In the genomic region with DNA sequence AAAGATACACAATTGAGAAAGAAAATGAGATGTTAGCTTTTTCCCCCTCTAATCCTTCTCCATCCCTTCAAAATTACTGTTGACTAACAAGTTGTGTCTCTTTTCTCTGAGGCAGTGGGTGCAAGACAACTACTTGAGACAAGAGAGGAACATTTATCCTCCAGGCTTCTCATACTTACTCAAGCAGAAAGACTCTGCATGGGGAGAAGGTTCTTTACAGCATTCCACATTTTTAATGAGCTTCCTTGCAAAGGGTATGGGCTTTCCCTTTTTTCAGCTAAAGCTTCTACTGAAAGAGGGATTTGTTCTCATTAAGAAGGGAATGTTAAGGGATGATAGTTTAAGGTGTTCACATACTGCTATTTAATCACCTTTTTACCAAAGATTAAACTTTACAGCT, we compare ENCODE assay signal across 20 cellular contexts. TPM values are rescaled to one million over a fixed set of nuclear protein-coding genes. Genes with fewer than 3 reads are reported as not detected.
"Had no signal": no experiment of that assay in that cellular context is flagged by ENCODE, and none has a peak within 500 bp of the region (broad histone marks: within the 10 kb centered on the region; RNA-seq: fewer than 3 reads in every experiment).

No MANE protein-coding gene starts in this region.

- H3K4me1 ChIP-seq: esophagus squamous epithelium, spleen, transverse colon had no signal

- H3K27me3 ChIP-seq: esophagus squamous epithelium, spleen, transverse colon had no signal

- ATAC-seq: left colon; sciatic nerve; stimulated activated memory B cell treated with anti-CD40 and anti-IgM and Interleukin-4, amounts not matched to agents 10 μg/mL and 1 μg/mL and 100 μg/mL, for 72 hours had no signal

- H3K36me3 ChIP-seq: esophagus squamous epithelium, spleen, transverse colon had no signal

- H3K27ac Mint-ChIP-seq: activated CD4-positive, alpha-beta memory T cell treated with anti-CD3 and anti-CD28 coated beads for 36 hours; activated naive CD8-positive, alpha-beta T cell treated with anti-CD3 and anti-CD28 coated beads for 36 hours; immature natural killer cell; naive B cell; progenitor cell of endocrine pancreas; stimulated activated memory B cell treated with anti-CD40 and anti-IgM and Interleukin-4, amounts not matched to agents 10 μg/mL and 1 μg/mL and 100 μg/mL, for 72 hours; T-helper 2 cell treated with Interferon-gamma antibody and Interleukin-4, amounts not matched to agents 5 μg/mL and 100 μg/mL, for 36 hours had no signal

- H3K27ac ChIP-seq: esophagus squamous epithelium, spleen, transverse colon had no signal

- H3K4me3 Mint-ChIP-seq: activated CD4-positive, alpha-beta memory T cell treated with anti-CD3 and anti-CD28 coated beads for 36 hours; activated naive CD8-positive, alpha-beta T cell treated with anti-CD3 and anti-CD28 coated beads for 36 hours; immature natural killer cell; naive B cell; stimulated activated memory B cell treated with anti-CD40 and anti-IgM and Interleukin-4, amounts not matched to agents 10 μg/mL and 1 μg/mL and 100 μg/mL, for 72 hours; T-helper 2 cell treated with Interferon-gamma antibody and Interleukin-4, amounts not matched to agents 5 μg/mL and 100 μg/mL, for 36 hours had no signal

- H3K36me3 Mint-ChIP-seq: activated CD4-positive, alpha-beta memory T cell treated with anti-CD3 and anti-CD28 coated beads for 36 hours; immature natural killer cell had no signal

- H3K27me3 Mint-ChIP-seq: activated CD4-positive, alpha-beta memory T cell treated with anti-CD3 and anti-CD28 coated beads for 36 hours; activated naive CD8-positive, alpha-beta T cell treated with anti-CD3 and anti-CD28 coated beads for 36 hours; naive B cell; progenitor cell of endocrine pancreas; stimulated activated memory B cell treated with anti-CD40 and anti-IgM and Interleukin-4, amounts not matched to agents 10 μg/mL and 1 μg/mL and 100 μg/mL, for 72 hours had no signal

- H3K9me3 ChIP-seq: esophagus squamous epithelium, spleen, transverse colon had no signal

- H3K4me3 ChIP-seq: esophagus squamous epithelium, spleen, transverse colon had no signal

- DNase-seq: activated CD4-positive, alpha-beta memory T cell treated with anti-CD3 and anti-CD28 coated beads for 36 hours; activated CD4-positive, alpha-beta T cell treated with anti-CD3 and anti-CD28 coated beads for 1 hour; activated gamma-delta T cell treated with Interleukin-2 at 50 U/mL for 16 hours; activated naive CD8-positive, alpha-beta T cell treated with anti-CD3 and anti-CD28 coated beads for 36 hours; activated T-cell treated with anti-CD3 and anti-CD28 coated beads, Interleukin-2, amount 50 U/mL, for 48 hours; esophagus squamous epithelium; foreskin fibroblast; immature natural killer cell; left colon; naive B cell; spleen; stimulated activated CD4-positive, alpha-beta T cell treated with anti-CD3 and anti-CD28 coated beads, Interleukin-1b, Interleukin-23, amount 100 ng/mL, for 48 hours; transverse colon had no signal

- H3K9me3 Mint-ChIP-seq: activated CD4-positive, alpha-beta memory T cell treated with anti-CD3 and anti-CD28 coated beads for 36 hours; activated naive CD8-positive, alpha-beta T cell treated with anti-CD3 and anti-CD28 coated beads for 36 hours; immature natural killer cell; naive B cell; stimulated activated memory B cell treated with anti-CD40 and anti-IgM and Interleukin-4, amounts not matched to agents 10 μg/mL and 1 μg/mL and 100 μg/mL, for 72 hours; T-helper 2 cell treated with Interferon-gamma antibody and Interleukin-4, amounts not matched to agents 5 μg/mL and 100 μg/mL, for 36 hours had no signal

- H3K4me1 Mint-ChIP-seq: activated naive CD8-positive, alpha-beta T cell treated with anti-CD3 and anti-CD28 coated beads for 36 hours; immature natural killer cell; naive B cell; stimulated activated memory B cell treated with anti-CD40 and anti-IgM and Interleukin-4, amounts not matched to agents 10 μg/mL and 1 μg/mL and 100 μg/mL, for 72 hours had no signal

RNA-seq across cellular contexts. Expression of a gene that starts 47.8 kb away (rescaled TPM):
- total RNA-seq: activated CD4-positive, alpha-beta memory T cell treated with anti-CD3 and anti-CD28 coated beads for 36 hours; activated naive CD8-positive, alpha-beta T cell treated with anti-CD3 and anti-CD28 coated beads for 36 hours; bronchial epithelial cell; lung microvascular endothelial cell; sciatic nerve; spleen; subcutaneous adipose tissue had no signal
- polyA plus RNA-seq: immature natural killer cell had no signal
